In the genomic region with DNA sequence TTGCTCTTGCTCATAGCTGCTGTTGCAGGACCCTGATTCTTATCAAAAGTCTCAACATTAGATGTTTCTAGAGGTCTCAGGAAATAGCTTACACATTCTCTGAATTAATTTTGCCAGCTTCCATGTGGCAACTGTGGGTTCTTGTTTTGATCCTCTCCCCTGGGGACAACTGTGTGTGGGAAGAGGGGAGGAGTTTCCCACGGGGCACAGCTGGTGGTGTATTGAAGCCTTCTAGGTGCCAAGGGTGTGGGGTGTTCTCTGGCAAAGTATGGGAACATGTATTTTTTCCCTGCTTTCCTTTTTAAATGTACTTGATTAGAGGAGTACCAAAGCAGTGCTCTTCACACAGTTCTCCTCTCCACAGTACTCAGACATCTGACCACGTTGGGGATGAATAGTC, we compare ENCODE assay signal across 18 cellular contexts.
DNase-seq lines count a peak whose midpoint lies in the region; ATAC-seq and TF ChIP-seq lines count a peak whose summit lies in the region.
"Had no signal": no experiment of that assay in that cellular context is flagged by ENCODE, and none has a peak within 500 bp of the region (broad histone marks: within the 10 kb centered on the region; RNA-seq: fewer than 3 reads in every experiment).

No MANE protein-coding gene starts in this region.

- no peak overlapping the region for H4K91ac ChIP-seq in H9 (ENCODE audit: insufficient read length, low read depth, low read length)

- H2BK20ac ChIP-seq in H9 (ENCODE audit: low read depth, low read length, poor library complexity, severe bottlenecking), result no peak overlapping the region

- H3K9me3 Mint-ChIP-seq in H9 (no peaks in the 10 kb centered on the region), chondrocyte (ENCODE audit: low read depth) (no peaks in the 10 kb centered on the region)
- H3K9me3 Mint-ChIP-seq in activated naive CD8-positive, alpha-beta T cell treated with anti-CD3 and anti-CD28 coated beads, Interleukin-2, amount 50 U/mL, for 24 hours, result no peaks in the 10 kb centered on the region
- H3K9me3 Mint-ChIP-seq in activated T-cell treated with anti-CD3 and anti-CD28 coated beads, Interleukin-2, amount 50 U/mL, for 24 hours, result no peaks in the 10 kb centered on the region
- H3K9me3 Mint-ChIP-seq: CD8-positive, alpha-beta T cell; IgD-negative memory B cell had no signal

- H3K4me3 ChIP-seq in esophagus muscularis mucosa, result no peak overlapping the region
- H3K4me3 ChIP-seq: A549 had no signal

- no peak overlapping the region for H2AFZ ChIP-seq in H9 (ENCODE audit: low read length)

- H3K79me1 ChIP-seq in H9 (ENCODE audit: insufficient read depth, low read depth, low read length, poor library complexity, severe bottlenecking), result no peaks in the 10 kb centered on the region

- no peak overlapping the region for H3K56ac ChIP-seq in H9 (ENCODE audit: insufficient read length, low read depth, low read length)

- H2BK5ac ChIP-seq in H9 (ENCODE audit: insufficient read length, low read length), result no peak overlapping the region

- H2AK5ac ChIP-seq in H9 (ENCODE audit: insufficient read length, low read length), result no peak overlapping the region

- H3K4me2 ChIP-seq in H9 (ENCODE audit: insufficient read depth, insufficient read length, low read length), result no peak overlapping the region
- H3K4me2 ChIP-seq: A549 had no signal

- no peaks in the 10 kb centered on the region for H3K79me2 ChIP-seq in H9 (ENCODE audit: insufficient read depth, low read length)

- no peak for TF ChIP-seq CTCF in H9 (conservative IDR thresholded peaks at IDR 0.05)
- TF ChIP-seq CTCF in chondrocyte (IDR thresholded peaks at IDR 0.05), result no peak
- TF ChIP-seq CTCF in esophagus muscularis mucosa (IDR thresholded peaks at IDR 0.05), result no peak

- intact Hi-C loops in esophagus muscularis mucosa (cut with DNase I), result no loop called here

- no peaks in the 10 kb centered on the region for H3K27me3 ChIP-seq in H9 (ENCODE audit: insufficient read depth, low read length)
- H3K27me3 ChIP-seq in esophagus muscularis mucosa, result peaks cover 0 to 9% (median 0%) of the 10 kb centered on the region in 4 donors
- H3K27me3 ChIP-seq: BE2C had no signal

- no peaks in the 10 kb centered on the region for H3K23me2 ChIP-seq in H9 (ENCODE audit: insufficient read length, low read depth, low read length, poor library complexity, severe bottlenecking)

- no peak for ATAC-seq in activated naive CD8-positive, alpha-beta T cell treated with anti-CD3 and anti-CD28 coated beads, Interleukin-2, amount 50 U/mL, for 24 hours
- ATAC-seq: A549; CD8-positive, alpha-beta T cell; HCT116 had no signal

- H3K4me3 Mint-ChIP-seq in H9 (no peak overlapping the region), chondrocyte (ENCODE audit: unreplicated experiment) (no peak overlapping the region)
- no peak overlapping the region for H3K4me3 Mint-ChIP-seq in activated naive CD8-positive, alpha-beta T cell treated with anti-CD3 and anti-CD28 coated beads, Interleukin-2, amount 50 U/mL, for 24 hours
- no peak overlapping the region for H3K4me3 Mint-ChIP-seq in activated T-cell treated with anti-CD3 and anti-CD28 coated beads, Interleukin-2, amount 50 U/mL, for 24 hours
- H3K4me3 Mint-ChIP-seq: CD8-positive, alpha-beta T cell; IgD-negative memory B cell had no signal

- no peak overlapping the region for H2BK120ac ChIP-seq in H9 (ENCODE audit: low read depth, low read length, poor library complexity, severe bottlenecking)

- H3K9ac ChIP-seq in H9 (ENCODE audit: extremely low read depth, insufficient read length, low read length), result no peak overlapping the region

- H4K5ac ChIP-seq in H9 (ENCODE audit: insufficient read length, low read depth, low read length), result no peak overlapping the region

- DNase-seq in NCI-H2171 treated with DMSO at 0.1 percent for 48 hours (lab: John Stamatoyannopoulos, UW) (peak; percentile 48), NCI-H2171 (lab: John Stamatoyannopoulos, UW) (no peak), H9 (no peak), chondrocyte (ENCODE audit: low spot score) (no peak), occipital lobe (lab: John Stamatoyannopoulos, UW) (peak; percentile 4), esophagus muscularis mucosa (ENCODE audit: extremely low spot score) (no peak)
- DNase-seq in activated naive CD8-positive, alpha-beta T cell treated with anti-CD3 and anti-CD28 coated beads, Interleukin-2, amount 50 U/mL, for 24 hours, result no peak
- DNase-seq in activated T-cell treated with anti-CD3 and anti-CD28 coated beads, Interleukin-2, amount 50 U/mL, for 24 hours, result no peak
- DNase-seq: BE2C; CD8-positive, alpha-beta T cell; DMS153; MV-4-11; NCI-H1436; NCI-H510A; SIG-M5 had no signal

- H4K20me1 ChIP-seq in H9 (ENCODE audit: control insufficient read depth, insufficient read depth, insufficient read length), result no peaks in the 10 kb centered on the region

- H3K36me3 Mint-ChIP-seq in H9 (ENCODE audit: insufficient read depth in 1 of 3, low read depth in 3 of 3), result 0 out of 7 replicates have a peak, but pooled peaks cover 0 to 3% (median 0%) of the 10 kb centered on the region in 3 experiments
- no peaks in the 10 kb centered on the region for H3K36me3 Mint-ChIP-seq in chondrocyte (ENCODE audit: low read depth)
- no peaks in the 10 kb centered on the region for H3K36me3 Mint-ChIP-seq in activated naive CD8-positive, alpha-beta T cell treated with anti-CD3 and anti-CD28 coated beads, Interleukin-2, amount 50 U/mL, for 24 hours (ENCODE audit: low read depth)
- no peaks in the 10 kb centered on the region for H3K36me3 Mint-ChIP-seq in activated T-cell treated with anti-CD3 and anti-CD28 coated beads, Interleukin-2, amount 50 U/mL, for 24 hours (ENCODE audit: low read depth)

- H3K4me1 Mint-ChIP-seq in H9 (peaks cover 14 to 19% of the 10 kb centered on the region in 2 experiments), chondrocyte (ENCODE audit: low read depth) (peaks cover 11% of the 10 kb centered on the region)
- no peaks in the 10 kb centered on the region for H3K4me1 Mint-ChIP-seq in activated naive CD8-positive, alpha-beta T cell treated with anti-CD3 and anti-CD28 coated beads, Interleukin-2, amount 50 U/mL, for 24 hours
- H3K4me1 Mint-ChIP-seq in activated T-cell treated with anti-CD3 and anti-CD28 coated beads, Interleukin-2, amount 50 U/mL, for 24 hours (ENCODE audit: low read depth), result no peaks in the 10 kb centered on the region

- peak overlapping the region in 2 of 3 experiments; percentile 28 to 51; a peak in 2 of 7 replicates for H3K27ac Mint-ChIP-seq in H9
- peak overlapping the region; percentile 6 for H3K27ac Mint-ChIP-seq in chondrocyte (ENCODE audit: unreplicated experiment)
- H3K27ac Mint-ChIP-seq in activated naive CD8-positive, alpha-beta T cell treated with anti-CD3 and anti-CD28 coated beads, Interleukin-2, amount 50 U/mL, for 24 hours, result no peak overlapping the region
- H3K27ac Mint-ChIP-seq in activated T-cell treated with anti-CD3 and anti-CD28 coated beads, Interleukin-2, amount 50 U/mL, for 24 hours, result no peak overlapping the region
- H3K27ac Mint-ChIP-seq: CD8-positive, alpha-beta T cell; IgD-negative memory B cell had no signal

- H3K27me3 Mint-ChIP-seq in H9 (ENCODE audit: low read depth), result no peaks in the 10 kb centered on the region
- H3K27me3 Mint-ChIP-seq in chondrocyte (ENCODE audit: low read depth), result no peaks in the 10 kb centered on the region
- no peaks in the 10 kb centered on the region for H3K27me3 Mint-ChIP-seq in activated naive CD8-positive, alpha-beta T cell treated with anti-CD3 and anti-CD28 coated beads, Interleukin-2, amount 50 U/mL, for 24 hours
- no peaks in the 10 kb centered on the region for H3K27me3 Mint-ChIP-seq in activated T-cell treated with anti-CD3 and anti-CD28 coated beads, Interleukin-2, amount 50 U/mL, for 24 hours
- H3K27me3 Mint-ChIP-seq: IgD-negative memory B cell had no signal

- H3T11ph ChIP-seq in H9 (ENCODE audit: low read length), result no peak overlapping the region

- H3K14ac ChIP-seq in H9 (ENCODE audit: insufficient read depth, low read length), result no peak overlapping the region

- no CpG with 5 or more reads among the region's 2 CpGs for WGBS in H9 (ENCODE audit: extremely low coverage, insufficient read length, low lambda C conversion rate)
- 41% methylated on average over 2 of the region's 2 CpGs for WGBS in esophagus muscularis mucosa

- H3K23ac ChIP-seq in H9 (ENCODE audit: insufficient read length, low read depth, low read length), result no peak overlapping the region

- no peak overlapping the region for H3K4ac ChIP-seq in H9 (ENCODE audit: low read depth, low read length)

- peaks cover 0 to 9% (median 2%) of the 10 kb centered on the region in 4 donors for H3K36me3 ChIP-seq in esophagus muscularis mucosa
- H3K36me3 ChIP-seq: BE2C had no signal

- H3K18ac ChIP-seq in H9 (ENCODE audit: insufficient read length, low read depth, low read length), result no peak overlapping the region

- H3K4me1 ChIP-seq in H9 (ENCODE audit: insufficient read depth, low read length) (no peaks in the 10 kb centered on the region), esophagus muscularis mucosa (no peaks in the 10 kb centered on the region)
- H3K4me1 ChIP-seq: A549, BE2C had no signal

- TF ChIP-seq POLR2A in esophagus muscularis mucosa (IDR thresholded peaks at IDR 0.05; ENCODE audit: low read depth), result no peak

- no peak for TF ChIP-seq EP300 in esophagus muscularis mucosa (IDR thresholded peaks at IDR 0.05)

- H3K9me3 ChIP-seq in H9 (ENCODE audit: control insufficient read depth, low read depth, low read length), result no peaks in the 10 kb centered on the region
- no peaks in the 10 kb centered on the region for H3K9me3 ChIP-seq in esophagus muscularis mucosa
- H3K9me3 ChIP-seq: A549, BE2C had no signal

- H2BK12ac ChIP-seq in H9 (ENCODE audit: insufficient read length, low read depth, low read length), result no peak overlapping the region

- no peak overlapping the region for H2BK15ac ChIP-seq in H9 (ENCODE audit: low read depth, low read length)

- H3K27ac ChIP-seq in H9 (ENCODE audit: insufficient read length, low read depth, low read length), result no peak overlapping the region
- no peak overlapping the region for H3K27ac ChIP-seq in esophagus muscularis mucosa (replicated peaks in 1 of 4)
- H3K27ac ChIP-seq: A549 had no signal

- H4K8ac ChIP-seq in H9 (replicated peaks; ENCODE audit: insufficient read length, low read depth, low read length), result no peak overlapping the region

Comparison
In these comparisons a context has a peak if more than half of its experiments do, and no peak if none do; other contexts are left out.
1. DNase-seq: peak in NCI-H2171 treated with DMSO at 0.1 percent for 48 hours (single experiment) and occipital lobe (single experiment); none in NCI-H2171 (single experiment), H9 (single experiment), chondrocyte (single experiment), activated naive CD8-positive, alpha-beta T cell treated with anti-CD3 and anti-CD28 coated beads, Interleukin-2, amount 50 U/mL, for 24 hours (single experiment), activated T-cell treated with anti-CD3 and anti-CD28 coated beads, Interleukin-2, amount 50 U/mL, for 24 hours (single experiment) and esophagus muscularis mucosa (single experiment).
2. H3K27ac Mint-ChIP-seq: peak in H9 (2 of 3) and chondrocyte (single experiment); none in activated naive CD8-positive, alpha-beta T cell treated with anti-CD3 and anti-CD28 coated beads, Interleukin-2, amount 50 U/mL, for 24 hours (single experiment) and activated T-cell treated with anti-CD3 and anti-CD28 coated beads, Interleukin-2, amount 50 U/mL, for 24 hours (single experiment).